Comparison of ENCODE assay signal across 30 cellular contexts in genomic region chr4:71554025-71554424, GRCh38.
"Had no signal": no experiment of that assay in that cellular context is flagged by ENCODE, and none has a peak within 500 bp of the region (broad histone marks: within the 10 kb centered on the region; RNA-seq: fewer than 3 reads in every experiment).

No MANE protein-coding gene starts in this region.

- DNase-seq: activated B cell treated with CpG ODN at 0.5 μM for 24 hours; activated CD4-positive, alpha-beta memory T cell treated with anti-CD3 and anti-CD28 coated beads for 36 hours; activated CD4-positive, alpha-beta T cell treated with anti-CD3 and anti-CD28 coated beads for 36 hours; activated CD4-positive, alpha-beta T cell treated with anti-CD3 and anti-CD28 coated beads for 48 hours; activated CD4-positive, alpha-beta T cell treated with anti-CD3 and anti-CD28 coated beads, Interleukin-2, amount 10 ng/mL, durations not matched to agents 7 days and 5 days; activated CD4-positive, alpha-beta T cell treated with anti-CD3 and anti-CD28 coated beads, Interleukin-2, amount 50 U/mL, for 4 hours; activated CD4-positive, CD25-positive, alpha-beta regulatory T cell treated with anti-CD3 and anti-CD28 coated beads, Interleukin-2, amount 50 U/mL, for 72 hours; activated CD8-positive, alpha-beta memory T cell treated with anti-CD3 and anti-CD28 coated beads, Interleukin-2, amount 50 U/mL, for 4 hours; activated CD8-positive, alpha-beta T cell treated with anti-CD3 and anti-CD28 coated beads for 36 hours; activated effector memory CD4-positive, alpha-beta T cell treated with anti-CD3 and anti-CD28 coated beads, Interleukin-2, amount 50 U/mL, for 16 hours; activated gamma-delta T cell treated with Interleukin-2 at 50 U/mL for 16 hours; activated naive CD4-positive, alpha-beta T cell; activated naive CD4-positive, alpha-beta T cell treated with anti-CD3 and anti-CD28 coated beads for 36 hours; activated naive CD4-positive, alpha-beta T cell treated with anti-CD3 and anti-CD28 coated beads, Interleukin-2, amount 50 U/mL, for 16 hours; activated naive CD8-positive, alpha-beta T cell treated with anti-CD3 and anti-CD28 coated beads for 36 hours; activated T-cell treated with anti-CD3 and anti-CD28 coated beads for 4 hours; activated T-cell treated with anti-CD3 and anti-CD28 coated beads, Interleukin-2, amount 50 U/mL, for 1 hour; activated T-cell treated with anti-CD3 and anti-CD28 coated beads, Interleukin-2, amount 50 U/mL, for 4 hours; activated T-cell treated with anti-CD3 and anti-CD28 coated beads, Interleukin-2, amount 50 U/mL, for 72 hours; adrenal gland; aorta; body of pancreas; central memory CD4-positive, alpha-beta T cell; T-helper 1 cell; T-helper 2 cell; T-helper 9 cell had no signal

- H3K27ac ChIP-seq: adrenal gland, brain microvascular endothelial cell, breast epithelium had no signal

- ATAC-seq: activated CD4-positive, alpha-beta T cell treated with anti-CD3 and anti-CD28 coated beads for 36 hours; activated CD8-positive, alpha-beta T cell treated with anti-CD3 and anti-CD28 coated beads for 36 hours; activated naive CD4-positive, alpha-beta T cell treated with anti-CD3 and anti-CD28 coated beads, Interleukin-2, amount 50 U/mL, for 72 hours; activated T-cell treated with anti-CD3 and anti-CD28 coated beads, Interleukin-2, amount 50 U/mL, for 4 hours; activated T-cell treated with anti-CD3 and anti-CD28 coated beads, Interleukin-2, amount 50 U/mL, for 72 hours; activated T-helper 17 cell treated with anti-CD3 and anti-CD28 coated beads, Interleukin-2, amount 50 U/mL, for 72 hours had no signal
